In genomic region chr1:43743206-43743605, GRCh38 we compare ENCODE assay signal across 19 cellular contexts.
"Had no signal": no experiment of that assay in that cellular context is flagged by ENCODE, and none has a peak within 500 bp of the region (broad histone marks: within the 10 kb centered on the region; RNA-seq: fewer than 3 reads in every experiment).

No MANE protein-coding gene starts in this region.

- ATAC-seq: activated CD8-positive, alpha-beta T cell treated with anti-CD3 and anti-CD28 coated beads for 36 hours; left colon had no signal

- H3K27me3 ChIP-seq: dorsolateral prefrontal cortex, hepatocyte, thyroid gland had no signal

- DNase-seq: activated B cell treated with CpG ODN at 0.5 μM for 24 hours; activated CD4-positive, alpha-beta T cell treated with anti-CD3 and anti-CD28 coated beads for 4 hours; activated CD8-positive, alpha-beta T cell treated with anti-CD3 and anti-CD28 coated beads for 36 hours; activated naive CD4-positive, alpha-beta T cell treated with anti-CD3 and anti-CD28 coated beads for 36 hours; activated T-cell treated with anti-CD3 and anti-CD28 coated beads, Interleukin-2, amount 50 U/mL, for 1 hour; anterior cingulate cortex; central memory CD4-positive, alpha-beta T cell; dorsolateral prefrontal cortex; left colon; mammary epithelial cell; midbrain; occipital lobe; retina; stimulated activated CD4-positive, alpha-beta T cell treated with anti-CD3 and anti-CD28 coated beads, Interleukin-12 subunit alpha, Interleukin-12 subunit beta, amount 100 ng/mL, for 4 hours; stimulated activated CD4-positive, alpha-beta T cell treated with anti-CD3 and anti-CD28 coated beads, Interleukin-1b, Interleukin-23, amount 100 ng/mL, for 48 hours; stimulated activated CD8-positive, alpha-beta memory T cell treated with anti-CD3 and anti-CD28 coated beads, Interleukin-4, amount 100 ng/mL, for 48 hours; stimulated activated naive CD4-positive, alpha-beta T cell; thyroid gland had no signal

- H3K36me3 ChIP-seq: thyroid gland had no signal

- H3K9me3 ChIP-seq: thyroid gland had no signal

- H3K4me3 ChIP-seq: dorsolateral prefrontal cortex, hepatocyte, thyroid gland had no signal

- H3K27ac ChIP-seq: dorsolateral prefrontal cortex, hepatocyte, thyroid gland had no signal

- H3K4me1 ChIP-seq: thyroid gland had no signal
